Comparison of ENCODE assay signal across 1 cellular context in the genomic region with DNA sequence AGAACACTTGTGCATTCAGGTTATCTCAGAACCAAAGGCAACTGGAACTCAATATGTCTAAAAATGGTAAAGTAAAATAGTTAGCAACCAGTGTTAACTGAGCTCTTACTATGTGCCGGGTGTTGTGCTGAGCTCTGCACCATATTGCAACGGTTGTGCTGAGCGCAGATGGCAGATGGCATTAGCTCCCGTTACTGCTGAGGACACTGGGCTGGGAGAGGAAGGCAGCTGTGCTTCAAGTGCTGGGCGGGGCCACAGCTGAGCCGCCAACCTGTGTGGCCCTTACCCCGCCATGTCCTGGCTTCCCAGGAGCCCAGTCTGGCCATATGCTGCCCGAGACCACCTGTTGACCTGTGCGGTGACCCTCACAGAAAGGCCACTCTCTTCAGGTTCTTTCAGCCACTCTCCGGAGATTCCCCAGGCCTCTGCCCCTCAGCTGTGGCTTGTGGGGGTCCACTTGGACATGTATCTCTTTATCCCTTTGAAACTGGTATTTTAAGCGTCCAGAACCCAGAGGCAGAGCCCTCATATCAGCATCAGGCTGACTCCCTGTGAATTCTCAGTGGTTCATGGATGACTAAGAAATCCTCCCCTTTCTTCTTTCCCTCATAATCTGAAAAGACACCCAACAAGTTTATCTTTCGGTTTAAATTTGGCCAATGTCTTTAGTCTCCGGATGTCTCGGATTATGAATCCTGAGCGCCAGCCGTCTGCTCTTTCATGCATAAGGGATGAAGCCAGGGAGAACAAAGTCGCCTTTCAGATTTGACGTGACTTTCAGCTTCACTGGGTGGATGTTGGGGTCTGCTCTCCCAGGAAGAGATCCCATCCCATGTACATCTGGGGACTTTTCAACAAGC.
TF ChIP-seq lines count a peak whose summit lies in the region.

No MANE protein-coding gene starts in this region.

TF ChIP-seq in K562, 482 proteins besides CTCF, POLR2A, EP300 and RAD21 (continued from another document):
- TF ChIP-seq, protein P1, sequence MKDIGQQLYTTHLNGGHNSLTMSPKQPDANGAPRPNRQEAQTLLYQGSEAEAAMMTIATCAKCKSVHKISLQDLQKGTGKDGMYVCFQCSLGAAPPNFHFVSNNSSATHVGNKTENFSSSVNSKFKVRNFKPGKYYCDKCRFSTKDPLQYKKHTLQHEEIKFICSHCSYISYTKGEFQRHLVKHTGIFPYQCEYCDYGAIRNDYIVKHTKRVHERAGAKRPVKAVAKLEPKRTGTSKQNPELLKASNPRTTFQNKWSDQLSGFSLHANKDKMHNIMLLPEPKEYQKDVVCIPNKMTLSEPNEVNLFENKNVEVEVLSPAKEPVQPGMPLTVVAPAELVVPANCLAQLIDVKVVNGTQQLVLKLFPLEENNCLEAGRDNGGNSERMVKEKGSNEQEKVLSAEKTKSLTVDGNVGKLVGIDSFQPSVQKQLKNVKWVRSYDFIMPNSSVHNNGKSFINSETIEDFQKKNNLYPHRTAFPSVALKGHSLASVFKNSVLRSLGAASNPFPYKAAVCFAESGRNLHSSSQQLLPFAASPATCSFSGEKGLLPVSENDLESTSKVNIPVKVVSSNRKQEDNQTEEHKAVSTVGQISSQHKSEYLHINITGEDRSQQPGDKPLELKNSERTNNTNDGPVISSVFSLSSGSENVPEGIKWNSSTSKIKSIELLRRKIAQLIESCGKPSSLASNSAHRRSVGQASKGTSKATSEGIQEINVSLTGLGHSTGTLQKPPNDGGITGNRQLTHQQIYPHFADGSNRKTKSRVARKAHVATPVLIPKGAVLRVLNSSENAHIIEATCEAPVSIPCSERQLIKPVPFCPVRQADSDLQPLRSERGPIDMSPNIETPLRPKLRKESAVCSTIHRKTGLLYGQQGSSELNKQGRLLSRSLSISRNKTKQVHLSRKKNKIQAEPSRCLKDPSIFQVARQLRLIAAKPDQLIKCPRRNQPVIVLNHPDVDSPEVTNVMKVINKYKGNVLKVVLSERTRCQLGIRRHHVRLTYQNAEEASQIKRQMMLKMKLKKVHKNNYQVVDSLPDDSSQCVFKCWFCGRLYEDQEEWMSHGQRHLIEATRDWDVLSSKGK (CRISPR knock-in tag; IDR thresholded peaks at IDR 0.05): no peak
- TF ChIP-seq, protein P2, sequence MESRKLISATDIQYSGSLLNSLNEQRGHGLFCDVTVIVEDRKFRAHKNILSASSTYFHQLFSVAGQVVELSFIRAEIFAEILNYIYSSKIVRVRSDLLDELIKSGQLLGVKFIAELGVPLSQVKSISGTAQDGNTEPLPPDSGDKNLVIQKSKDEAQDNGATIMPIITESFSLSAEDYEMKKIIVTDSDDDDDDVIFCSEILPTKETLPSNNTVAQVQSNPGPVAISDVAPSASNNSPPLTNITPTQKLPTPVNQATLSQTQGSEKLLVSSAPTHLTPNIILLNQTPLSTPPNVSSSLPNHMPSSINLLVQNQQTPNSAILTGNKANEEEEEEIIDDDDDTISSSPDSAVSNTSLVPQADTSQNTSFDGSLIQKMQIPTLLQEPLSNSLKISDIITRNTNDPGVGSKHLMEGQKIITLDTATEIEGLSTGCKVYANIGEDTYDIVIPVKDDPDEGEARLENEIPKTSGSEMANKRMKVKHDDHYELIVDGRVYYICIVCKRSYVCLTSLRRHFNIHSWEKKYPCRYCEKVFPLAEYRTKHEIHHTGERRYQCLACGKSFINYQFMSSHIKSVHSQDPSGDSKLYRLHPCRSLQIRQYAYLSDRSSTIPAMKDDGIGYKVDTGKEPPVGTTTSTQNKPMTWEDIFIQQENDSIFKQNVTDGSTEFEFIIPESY (CRISPR knock-in tag; IDR thresholded peaks at IDR 0.05): peak; percentile 56; the same call in 1 of the 2 replicates
